18 cellular contexts compared by ENCODE assay signal in the genomic region with DNA sequence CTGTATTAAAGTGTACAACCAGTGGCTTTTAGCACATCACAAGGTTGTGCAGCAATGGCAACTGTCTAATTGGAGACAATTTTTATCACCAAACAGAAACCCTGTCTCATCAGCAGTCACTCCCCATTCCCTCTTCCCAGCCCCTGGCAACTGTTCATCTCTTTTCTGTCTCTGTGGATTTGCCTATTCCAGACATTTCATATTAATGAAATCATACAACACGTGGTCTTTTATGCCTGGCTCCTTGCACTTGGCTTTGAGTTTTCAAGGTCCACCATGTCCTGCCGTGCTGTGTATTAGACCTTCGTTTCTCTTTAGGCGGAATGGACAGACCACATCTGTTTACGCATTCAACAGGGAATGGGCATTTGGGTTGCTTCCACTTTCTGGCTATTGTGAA. TPM values are rescaled to one million over a fixed set of nuclear protein-coding genes. Genes with fewer than 3 reads are reported as not detected.
"Had no signal": no experiment of that assay in that cellular context is flagged by ENCODE, and none has a peak within 500 bp of the region (broad histone marks: within the 10 kb centered on the region; RNA-seq: fewer than 3 reads in every experiment).

No MANE protein-coding gene starts in this region.

- H3K4me1 Mint-ChIP-seq: activated naive CD8-positive, alpha-beta T cell treated with anti-CD3 and anti-CD28 coated beads, Interleukin-2, amount 50 U/mL, for 24 hours; stimulated activated naive CD8-positive, alpha-beta T cell treated with anti-CD3 and anti-CD28 coated beads, Interleukin-15, amount 100 ng/mL, for 72 hours had no signal

- H3K27ac Mint-ChIP-seq: activated naive CD4-positive, alpha-beta T cell treated with anti-CD3 and anti-CD28 coated beads for 36 hours; activated naive CD8-positive, alpha-beta T cell treated with anti-CD3 and anti-CD28 coated beads, Interleukin-2, amount 50 U/mL, for 24 hours; activated T-helper 2 cell treated with anti-CD3 and anti-CD28 coated beads, Interferon-gamma antibody, Interleukin-2, Interleukin-4, amounts not matched to agents 10 μg/mL and 5 μg/mL and 100 μg/mL, durations not matched to agents 14 hours and 24 hours and 36 hours; dendritic cell treated with granulocyte-macrophage colony-stimulating factor and Interleukin-4, amounts not matched to agents 40 ng/mL and 50 ng/mL, for 4 days; natural killer cell treated with Interleukin-12 subunit alpha and Interleukin-12 subunit beta and Interleukin-15 and Interleukin-18, amount 100 ng/mL, for 72 hours; stimulated activated naive CD8-positive, alpha-beta T cell treated with anti-CD3 and anti-CD28 coated beads, Interleukin-15, amount 100 ng/mL, for 72 hours had no signal

- H3K4me3 Mint-ChIP-seq: activated naive CD4-positive, alpha-beta T cell treated with anti-CD3 and anti-CD28 coated beads for 36 hours; activated naive CD8-positive, alpha-beta T cell treated with anti-CD3 and anti-CD28 coated beads, Interleukin-2, amount 50 U/mL, for 24 hours; dendritic cell treated with granulocyte-macrophage colony-stimulating factor and Interleukin-4, amounts not matched to agents 40 ng/mL and 50 ng/mL, for 4 days; natural killer cell treated with Interleukin-12 subunit alpha and Interleukin-12 subunit beta and Interleukin-15 and Interleukin-18, amount 100 ng/mL, for 72 hours; stimulated activated naive CD8-positive, alpha-beta T cell treated with anti-CD3 and anti-CD28 coated beads, Interleukin-15, amount 100 ng/mL, for 72 hours had no signal

- H3K4me3 ChIP-seq: thoracic aorta, upper lobe of right lung had no signal

- H3K9me3 ChIP-seq: thoracic aorta, upper lobe of right lung had no signal

- DNase-seq: activated CD4-positive, alpha-beta T cell treated with anti-CD3 and anti-CD28 coated beads, Interleukin-2, amount 50 U/mL, for 1 hour; activated naive CD4-positive, alpha-beta T cell treated with anti-CD3 and anti-CD28 coated beads for 36 hours; activated naive CD8-positive, alpha-beta T cell treated with anti-CD3 and anti-CD28 coated beads, Interleukin-2, amount 50 U/mL, for 24 hours; activated T-cell treated with anti-CD3 and anti-CD28 coated beads, Interleukin-2, amount 50 U/mL, for 1 hour; effector memory CD4-positive, alpha-beta T cell; retina; small intestine; stimulated activated naive CD8-positive, alpha-beta T cell treated with anti-CD3 and anti-CD28 coated beads, Interleukin-15, amount 100 ng/mL, for 72 hours; upper lobe of right lung had no signal

- H3K36me3 Mint-ChIP-seq: natural killer cell treated with Interleukin-12 subunit alpha and Interleukin-12 subunit beta and Interleukin-15 and Interleukin-18, amount 100 ng/mL, for 72 hours had no signal

- ATAC-seq: activated CD4-positive, CD25-positive, alpha-beta regulatory T cell treated with anti-CD3 and anti-CD28 coated beads, Interleukin-2, amount 50 U/mL, for 24 hours; activated naive CD8-positive, alpha-beta T cell treated with anti-CD3 and anti-CD28 coated beads, Interleukin-2, amount 50 U/mL, for 24 hours; left lobe of liver; natural killer cell treated with Interleukin-12 subunit alpha and Interleukin-12 subunit beta and Interleukin-15 and Interleukin-18, amount 100 ng/mL, for 72 hours; stimulated activated naive CD8-positive, alpha-beta T cell treated with anti-CD3 and anti-CD28 coated beads, Interleukin-15, amount 100 ng/mL, for 72 hours; upper lobe of right lung had no signal

RNA-seq across cellular contexts. Expression of a gene that starts 30.3 kb away (rescaled TPM):
- total RNA-seq: activated naive CD4-positive, alpha-beta T cell treated with anti-CD3 and anti-CD28 coated beads for 36 hours; aorta; bronchial epithelial cell; cerebellum; left lobe of liver; thoracic aorta; upper lobe of right lung had no signal
